In genomic region chr2:207640160-207640559, GRCh38 we compare ENCODE assay signal across 16 cellular contexts.
DNase-seq lines count a peak whose midpoint lies in the region; TF ChIP-seq lines count a peak whose summit lies in the region.
"Had no signal": no experiment of that assay in that cellular context is flagged by ENCODE, and none has a peak within 500 bp of the region (broad histone marks: within the 10 kb centered on the region; RNA-seq: fewer than 3 reads in every experiment).

No MANE protein-coding gene starts in this region.

- no peak for TF ChIP-seq CTCF in epithelial cell of esophagus (IDR thresholded peaks at IDR 0.05; ENCODE audit: insufficient read depth, low read depth, low read length, missing control alignments)

- DNase-seq in DMS53 (lab: John Stamatoyannopoulos, UW) (peak; percentile 30), DMS53 treated with DMSO at 0.1 percent for 48 hours (lab: John Stamatoyannopoulos, UW; ENCODE audit: unreplicated experiment) (no peak), ELF-1 (ENCODE audit: low read depth, low spot score) (peak; percentile 23), epithelial cell of esophagus (ENCODE audit: low read depth) (peak; percentile 39), hepatic stellate cell (ENCODE audit: low spot score) (no peak), activated gamma-delta T cell (lab: John Stamatoyannopoulos, UW) (no peak)
- DNase-seq: CD4-positive, alpha-beta T cell; CD8-positive, alpha-beta memory T cell; DMS 273 treated with DMSO at 0.1 percent for 48 hours; DND-41; GDM1; GM23248; H7; HFFc6 had no signal

- no peak overlapping the region for H3K4me3 ChIP-seq in epithelial cell of esophagus (ENCODE audit: low read length)
- H3K4me3 ChIP-seq: BLaER1 treated with 17β-estradiol and CSF1 and Interleukin-3, amounts not matched to agents 10 nM and 100 nM; GM12878; GM23248 had no signal

Comparison
In these comparisons a context has a peak if more than half of its experiments do, and no peak if none do; other contexts are left out.
1. DNase-seq: peak in DMS53 (single experiment), ELF-1 (single experiment) and epithelial cell of esophagus (single experiment); none in DMS53 treated with DMSO at 0.1 percent for 48 hours (single experiment), hepatic stellate cell (single experiment) and activated gamma-delta T cell (single experiment).